ENCODE assay signal across 8 cellular contexts in genomic region chr19:3500429-3501101, GRCh38. TPM values are rescaled to one million over a fixed set of nuclear protein-coding genes. Genes with fewer than 3 reads are reported as not detected.
DNase-seq lines count a peak whose midpoint lies in the region; ATAC-seq, FAIRE-seq and TF ChIP-seq lines count a peak whose summit lies in the region.

DOHH (minus strand) TSS chr19:3500674; CDS start chr19:3496814, 3,860 bp downstream.

- H3K27ac ChIP-seq in KOPT-K1 (ENCODE audit: low read depth, low read length, poor library complexity, severe bottlenecking) = peak within 1 kb of the TSS; percentile 96
- peak within 1 kb of the TSS; percentile 86 to 96 (median 95) for H3K27ac ChIP-seq in esophagus squamous epithelium

- no peaks in the 10 kb centered on the region for H3K9me3 ChIP-seq in KOPT-K1 (ENCODE audit: insufficient read depth, low read length, poor library complexity, severe bottlenecking)
- no peaks in the 10 kb centered on the region for H3K9me3 ChIP-seq in esophagus squamous epithelium

- peak within 1 kb of the TSS; percentile 68 to 98 (median 86) for H3K4me3 ChIP-seq in esophagus squamous epithelium

- FAIRE-seq in RCC 7860 (lab: Jason Lieb, UNC) = peak; percentile 84

- no peaks in the 10 kb centered on the region for H3K27me3 ChIP-seq in esophagus squamous epithelium

- peak in 2 of 6 experiments; percentile 3 to 12 for TF ChIP-seq CTCF in esophagus squamous epithelium (IDR thresholded peaks at IDR 0.05)

- 0 to 1% methylated on average over 20 to 23 of the region's 52 CpGs for WGBS in esophagus squamous epithelium, 2 donors

- H3K27ac Mint-ChIP-seq in activated T-cell treated with anti-CD3 and anti-CD28 coated beads, Interleukin-2, amount 50 U/mL, for 72 hours = peak within 1 kb of the TSS; percentile 98

- H3K27me3 Mint-ChIP-seq in activated T-cell treated with anti-CD3 and anti-CD28 coated beads, Interleukin-2, amount 50 U/mL, for 72 hours (ENCODE audit: low read depth) = no peaks in the 10 kb centered on the region

- H3K4me1 Mint-ChIP-seq in activated T-cell treated with anti-CD3 and anti-CD28 coated beads, Interleukin-2, amount 50 U/mL, for 72 hours (ENCODE audit: low read depth) = peaks cover 42% of the 10 kb centered on the region

- H3K9me3 Mint-ChIP-seq in activated T-cell treated with anti-CD3 and anti-CD28 coated beads, Interleukin-2, amount 50 U/mL, for 72 hours = no peaks in the 10 kb centered on the region

- H3K36me3 ChIP-seq in KOPT-K1 (ENCODE audit: insufficient read depth, low read length) (peaks cover 10% of the 10 kb centered on the region), esophagus squamous epithelium (peaks cover 7 to 20% (median 11%) of the 10 kb centered on the region in 3 donors)

- peak; percentile 81 for ATAC-seq in GM21737 (IDR thresholded peaks at IDR 0.05; ENCODE audit: unreplicated experiment)
- ATAC-seq in activated T-cell treated with anti-CD3 and anti-CD28 coated beads, Interleukin-2, amount 50 U/mL, for 72 hours (replicated peaks in 1 of 2) = peak; percentile 90

- TF ChIP-seq POLR2A in esophagus squamous epithelium (IDR thresholded peaks at IDR 0.05) = peak in 2 of 4 donors; percentile 31 to 44

- intact Hi-C loops in esophagus squamous epithelium (cut with DNase I) = no loop called here

- peak within 1 kb of the TSS; percentile 87 to 91 for H3K4me3 Mint-ChIP-seq in activated T-cell treated with anti-CD3 and anti-CD28 coated beads, Interleukin-2, amount 50 U/mL, for 72 hours

- peaks cover 1 to 4% of the 10 kb centered on the region in 2 donors for H3K36me3 Mint-ChIP-seq in activated T-cell treated with anti-CD3 and anti-CD28 coated beads, Interleukin-2, amount 50 U/mL, for 72 hours (ENCODE audit: insufficient read depth in 2 of 2)

- peak; percentile 84 for DNase-seq in DMS53 treated with DMSO at 0.1 percent for 48 hours (lab: John Stamatoyannopoulos, UW; ENCODE audit: unreplicated experiment)
- peak; percentile 94 for DNase-seq in RCC 7860 (ENCODE audit: low spot score)
- peak; percentile 95 to 97 for DNase-seq in activated T-cell treated with anti-CD3 and anti-CD28 coated beads, Interleukin-2, amount 50 U/mL, for 72 hours
- DNase-seq in esophagus squamous epithelium (lab: John Stamatoyannopoulos, UW) = peak; percentile 63
- peak; percentile 97 for DNase-seq in myocyte (ENCODE audit: low read depth)
- DNase-seq in stimulated activated CD8-positive, alpha-beta memory T cell treated with anti-CD3 and anti-CD28 coated beads, Interleukin-7, amount 100 ng/mL, for 48 hours (ENCODE audit: extremely low read depth in 1 of 2, low read depth in 1 of 2) = peak; percentile 91 to 96

- peaks cover 3 to 37% (median 20%) of the 10 kb centered on the region in 3 donors for H3K4me1 ChIP-seq in esophagus squamous epithelium

RNA-seq across cellular contexts. Expression of gene DOHH, which starts in this region (rescaled TPM):
- 10 to 100 TPM; 12.3 to 13.5 TPM for total RNA-seq in activated T-cell treated with anti-CD3 and anti-CD28 coated beads, Interleukin-2, amount 50 U/mL, for 72 hours
- total RNA-seq in esophagus squamous epithelium (10 to 100 TPM; 21.0 to 29.5 (median 26.4) TPM), myocyte (17.5 and 24.1 TPM in 2 replicates)
- 12.9 TPM for polyA plus RNA-seq in myocyte (2012)

Comparison
In these comparisons a context has a peak if more than half of its experiments do, and no peak if none do; other contexts are left out.
1. Peak in every context shown above with its lines: DNase-seq, ATAC-seq, H3K4me3 ChIP-seq and H3K27ac ChIP-seq.